In the genomic region with DNA sequence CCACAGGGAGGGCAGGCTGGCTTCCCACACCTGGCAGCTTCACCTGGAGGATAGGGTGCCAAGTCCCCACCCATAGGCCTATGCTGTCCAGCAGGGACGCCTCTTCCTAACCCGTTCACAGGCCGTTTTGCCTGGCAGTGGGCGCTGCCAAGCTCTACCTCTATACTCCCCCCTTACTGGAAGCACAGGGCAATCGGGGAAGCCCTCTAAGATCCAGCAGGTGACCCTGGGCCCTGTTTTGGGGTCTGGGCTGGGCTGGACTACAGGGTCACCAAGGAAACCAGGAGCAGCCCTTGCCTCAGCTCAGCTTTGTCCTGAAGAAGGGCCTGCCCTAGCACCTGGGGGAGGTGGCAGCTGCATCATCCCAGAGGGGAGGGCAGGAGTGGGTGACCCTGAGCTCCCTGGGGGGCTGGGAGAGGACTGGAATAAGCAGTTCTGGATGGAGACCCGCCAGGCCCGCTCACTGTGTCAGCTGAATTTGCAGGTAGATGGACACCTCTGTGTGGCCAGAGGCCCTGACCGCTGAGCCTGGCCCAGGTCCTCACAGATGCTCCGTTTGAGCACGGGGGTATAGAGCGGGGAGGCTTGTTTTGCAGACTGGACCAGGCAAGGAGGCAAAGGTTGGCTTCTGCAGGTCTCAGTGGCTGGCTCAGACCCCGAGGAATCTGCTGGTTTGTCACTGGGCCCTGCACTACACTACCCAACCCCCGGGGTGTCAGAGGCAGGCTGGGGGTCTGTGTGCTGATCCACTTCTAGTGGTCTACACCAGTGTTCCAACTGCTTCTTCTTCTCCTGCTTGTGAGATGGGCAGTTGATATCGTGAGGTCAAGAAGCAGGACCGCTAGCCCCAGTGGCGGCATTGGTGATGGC, we compare ENCODE assay signal across 1 cellular context.
TF ChIP-seq lines count a peak whose summit lies in the region.

No MANE protein-coding gene starts in this region.

TF ChIP-seq in H1, 55 proteins besides CTCF, POLR2A, EP300 and RAD21:
- no peak for TF ChIP-seq SIX5 (IDR thresholded peaks at IDR 0.05; ENCODE audit: low read depth, low read length)
- TF ChIP-seq, protein P1, sequence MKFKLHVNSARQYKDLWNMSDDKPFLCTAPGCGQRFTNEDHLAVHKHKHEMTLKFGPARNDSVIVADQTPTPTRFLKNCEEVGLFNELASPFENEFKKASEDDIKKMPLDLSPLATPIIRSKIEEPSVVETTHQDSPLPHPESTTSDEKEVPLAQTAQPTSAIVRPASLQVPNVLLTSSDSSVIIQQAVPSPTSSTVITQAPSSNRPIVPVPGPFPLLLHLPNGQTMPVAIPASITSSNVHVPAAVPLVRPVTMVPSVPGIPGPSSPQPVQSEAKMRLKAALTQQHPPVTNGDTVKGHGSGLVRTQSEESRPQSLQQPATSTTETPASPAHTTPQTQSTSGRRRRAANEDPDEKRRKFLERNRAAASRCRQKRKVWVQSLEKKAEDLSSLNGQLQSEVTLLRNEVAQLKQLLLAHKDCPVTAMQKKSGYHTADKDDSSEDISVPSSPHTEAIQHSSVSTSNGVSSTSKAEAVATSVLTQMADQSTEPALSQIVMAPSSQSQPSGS (IDR thresholded peaks at IDR 0.05; ENCODE audit: low read length) = no peak
- no peak for TF ChIP-seq SP1 (IDR thresholded peaks at IDR 0.05; ENCODE audit: low read depth, low read length)
- no peak for TF ChIP-seq TBP (IDR thresholded peaks at IDR 0.05; ENCODE audit: low read depth, low read length)
- TF ChIP-seq KDM1A (IDR thresholded peaks at IDR 0.05; ENCODE audit: borderline replicate concordance, low read length) = no peak
- TF ChIP-seq SP4 (IDR thresholded peaks at IDR 0.05; ENCODE audit: low read length) = no peak
- no peak for TF ChIP-seq RXRA (IDR thresholded peaks at IDR 0.05; ENCODE audit: insufficient read depth, low read depth, low read length)
- no peak for TF ChIP-seq EGR1 (IDR thresholded peaks at IDR 0.05; ENCODE audit: borderline replicate concordance, low read depth, low read length)
- TF ChIP-seq, protein P2, sequence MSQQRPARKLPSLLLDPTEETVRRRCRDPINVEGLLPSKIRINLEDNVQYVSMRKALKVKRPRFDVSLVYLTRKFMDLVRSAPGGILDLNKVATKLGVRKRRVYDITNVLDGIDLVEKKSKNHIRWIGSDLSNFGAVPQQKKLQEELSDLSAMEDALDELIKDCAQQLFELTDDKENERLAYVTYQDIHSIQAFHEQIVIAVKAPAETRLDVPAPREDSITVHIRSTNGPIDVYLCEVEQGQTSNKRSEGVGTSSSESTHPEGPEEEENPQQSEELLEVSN (IDR thresholded peaks at IDR 0.05) = no peak
- TF ChIP-seq POU5F1 (IDR thresholded peaks at IDR 0.05; ENCODE audit: low read depth, low read length) = no peak
- TF ChIP-seq, protein P3, sequence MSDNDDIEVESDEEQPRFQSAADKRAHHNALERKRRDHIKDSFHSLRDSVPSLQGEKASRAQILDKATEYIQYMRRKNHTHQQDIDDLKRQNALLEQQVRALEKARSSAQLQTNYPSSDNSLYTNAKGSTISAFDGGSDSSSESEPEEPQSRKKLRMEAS (IDR thresholded peaks at IDR 0.05) = no peak
- no peak for TF ChIP-seq CBX5 (IDR thresholded peaks at IDR 0.05; ENCODE audit: low read depth, low read length)
